In the genomic region with DNA sequence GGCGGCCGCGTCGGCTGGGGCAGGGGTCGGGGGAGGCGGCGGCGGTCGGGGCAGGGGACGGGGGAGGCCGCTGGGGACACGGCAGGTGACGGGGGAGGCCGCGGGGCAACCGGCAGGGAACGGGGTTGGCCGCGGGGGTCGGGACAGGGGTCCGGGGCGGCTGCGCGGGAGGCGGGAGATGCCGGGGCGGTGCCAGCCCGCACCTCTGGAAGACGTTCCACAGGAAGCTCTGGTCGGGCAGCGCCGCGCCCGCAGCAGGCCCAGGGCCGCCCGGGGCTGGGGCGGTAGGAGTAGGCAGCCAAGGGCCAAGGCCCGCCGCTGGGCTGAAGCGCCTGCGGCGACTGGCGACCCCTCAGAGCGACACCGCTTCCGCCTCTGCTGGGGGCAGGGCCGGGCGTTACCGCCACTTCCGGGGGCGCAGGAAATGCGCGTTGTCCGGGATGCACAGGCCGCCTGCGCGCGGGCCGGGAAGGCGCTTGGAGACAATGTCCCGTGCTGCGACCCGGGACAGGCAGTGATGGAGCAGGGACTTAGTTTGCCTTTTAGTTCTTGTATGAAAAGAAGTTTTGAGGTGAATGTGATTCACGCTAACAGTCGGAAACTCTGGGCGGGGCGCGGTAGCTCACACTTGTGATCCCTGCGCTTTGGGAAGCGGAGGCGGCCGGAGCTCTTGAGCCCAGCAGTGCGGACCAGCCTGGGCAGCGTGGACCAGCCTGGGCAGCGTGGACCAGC, we compare ENCODE assay signal across 8 cellular contexts.
DNase-seq lines count a peak whose midpoint lies in the region; ATAC-seq lines count a peak whose summit lies in the region.

No MANE protein-coding gene starts in this region.

- ATAC-seq in GM19023 (IDR thresholded peaks at IDR 0.05; ENCODE audit: unreplicated experiment) (peak; percentile 90), HG03175 (IDR thresholded peaks at IDR 0.05; ENCODE audit: unreplicated experiment) (peak; percentile 94), memory B cell (ENCODE audit: low read depth) (peak; percentile 92)
- peak; percentile 92 for ATAC-seq in activated CD8-positive, alpha-beta T cell treated with anti-CD3 and anti-CD28 coated beads, Interleukin-2, amount 10 ng/mL, durations not matched to agents 7 days and 5 days

- H3K36me3 Mint-ChIP-seq in activated CD8-positive, alpha-beta T cell treated with anti-CD3 and anti-CD28 coated beads, Interleukin-2, amount 10 ng/mL, durations not matched to agents 7 days and 5 days (ENCODE audit: low read depth): peaks cover 6% of the 10 kb centered on the region
- no peaks in the 10 kb centered on the region for H3K36me3 Mint-ChIP-seq in memory B cell

- peaks cover 8% of the 10 kb centered on the region for H3K27me3 Mint-ChIP-seq in activated CD8-positive, alpha-beta T cell treated with anti-CD3 and anti-CD28 coated beads, Interleukin-2, amount 10 ng/mL, durations not matched to agents 7 days and 5 days (ENCODE audit: low read depth)
- H3K27me3 Mint-ChIP-seq in memory B cell: no peaks in the 10 kb centered on the region

- POLR2A ChIA-PET in activated CD8-positive, alpha-beta T cell treated with anti-CD3 and anti-CD28 coated beads, Interleukin-2, amount 10 ng/mL, durations not matched to agents 7 days and 5 days (lab: Charles Lee): interaction anchor here (1.0 kb wide), 1 partner anchor 248 kb away, joined by 4 read pairs; no protein-coding TSS in a partner anchor

- CTCF ChIA-PET in activated CD8-positive, alpha-beta T cell treated with anti-CD3 and anti-CD28 coated beads, Interleukin-2, amount 10 ng/mL, durations not matched to agents 7 days and 5 days (lab: Charles Lee): interaction anchor here (1.3 kb wide), 1 partner anchor 254 kb away, joined by 4 read pairs; no protein-coding TSS in a partner anchor

- no peaks in the 10 kb centered on the region for H3K9me3 Mint-ChIP-seq in activated CD8-positive, alpha-beta T cell treated with anti-CD3 and anti-CD28 coated beads, Interleukin-2, amount 10 ng/mL, durations not matched to agents 7 days and 5 days (ENCODE audit: insufficient read depth)
- no peaks in the 10 kb centered on the region for H3K9me3 Mint-ChIP-seq in memory B cell

- H3K4me3 Mint-ChIP-seq in activated CD8-positive, alpha-beta T cell treated with anti-CD3 and anti-CD28 coated beads, Interleukin-2, amount 10 ng/mL, durations not matched to agents 7 days and 5 days: peak overlapping the region; percentile 90
- H3K4me3 Mint-ChIP-seq in memory B cell: peak overlapping the region; percentile 89

- DNase-seq in AG20443 (ENCODE audit: low spot score) (peak; percentile 91), NCI-H510A treated with DMSO at 0.1 percent for 48 hours (lab: John Stamatoyannopoulos, UW) (peak; percentile 70), memory B cell (ENCODE audit: low spot score in 2 of 2) (peak; percentile 54 to 70)
- peak; percentile 84 for DNase-seq in activated CD8-positive, alpha-beta T cell treated with anti-CD3 and anti-CD28 coated beads, Interleukin-2, amount 10 ng/mL, durations not matched to agents 7 days and 5 days
- peak; percentile 47 for DNase-seq in effector CD8-positive, alpha-beta T cell (lab: John Stamatoyannopoulos, UW)
- DNase-seq in stimulated activated CD8-positive, alpha-beta memory T cell treated with anti-CD3 and anti-CD28 coated beads, Interleukin-12 subunit alpha, Interleukin-12 subunit beta, amount 100 ng/mL, for 1 hour (ENCODE audit: low read depth): peak; percentile 51

- peaks cover 29% of the 10 kb centered on the region for H3K4me1 Mint-ChIP-seq in activated CD8-positive, alpha-beta T cell treated with anti-CD3 and anti-CD28 coated beads, Interleukin-2, amount 10 ng/mL, durations not matched to agents 7 days and 5 days (ENCODE audit: low read depth)
- H3K4me1 Mint-ChIP-seq in memory B cell: peaks cover 16% of the 10 kb centered on the region

- peak overlapping the region; percentile 93 for H3K27ac Mint-ChIP-seq in activated CD8-positive, alpha-beta T cell treated with anti-CD3 and anti-CD28 coated beads, Interleukin-2, amount 10 ng/mL, durations not matched to agents 7 days and 5 days
- H3K27ac Mint-ChIP-seq in memory B cell: peak overlapping the region; percentile 94

Comparison
In these comparisons a context has a peak if more than half of its experiments do, and no peak if none do; other contexts are left out.
1. Peak in every context shown above with its lines: DNase-seq and ATAC-seq.